In the genomic region with DNA sequence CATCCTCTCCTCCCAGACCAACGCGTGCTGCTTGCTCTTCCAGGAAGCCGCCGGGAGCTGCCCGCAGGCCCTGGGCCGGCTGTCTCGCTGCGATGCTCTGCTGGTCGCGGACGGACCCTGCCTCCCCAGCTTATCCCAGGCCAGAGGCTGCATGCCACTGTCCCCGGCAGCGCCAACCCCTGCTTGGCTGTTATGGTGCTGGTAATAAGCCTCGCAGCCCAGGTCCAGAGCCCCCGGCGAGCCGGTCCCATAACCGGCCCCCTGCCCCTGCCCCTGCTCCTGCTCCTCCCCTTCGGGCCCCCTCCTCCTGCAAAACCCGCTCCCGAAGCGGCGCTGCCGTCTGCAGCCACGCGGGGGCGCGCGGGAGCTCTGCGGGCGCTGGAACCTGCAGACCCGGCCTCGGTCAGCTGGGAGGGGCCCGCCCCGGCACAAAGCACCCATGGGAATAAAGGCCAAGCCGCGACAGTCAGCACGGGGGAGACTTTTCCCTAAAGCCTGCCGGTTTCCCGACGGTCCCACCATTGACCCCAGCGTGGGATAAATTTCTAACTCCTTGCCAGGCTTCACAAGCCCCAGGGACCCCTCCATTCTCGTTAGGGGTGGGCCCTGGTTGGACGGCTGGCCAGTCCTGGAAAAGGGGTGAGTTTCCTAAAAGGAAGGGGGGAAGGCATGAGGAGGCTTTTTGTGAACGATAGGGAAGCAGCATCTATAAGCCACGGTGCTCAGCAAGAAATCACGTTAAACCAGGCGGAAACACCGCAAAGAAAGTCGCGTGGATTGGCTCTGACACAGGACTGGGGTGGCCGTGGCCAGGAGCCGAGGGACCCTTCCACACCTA, we compare ENCODE assay signal across 1 cellular context.
TF ChIP-seq lines count a peak whose summit lies in the region.

No MANE protein-coding gene starts in this region.

TF ChIP-seq in HepG2, 621 proteins besides CTCF, POLR2A, EP300 and RAD21 (continued from another document and continues in another):
- TF ChIP-seq EEA1 (CRISPR knock-in tag; IDR thresholded peaks at IDR 0.05; ENCODE audit: borderline replicate concordance) (no peak), KLF11 (CRISPR knock-in tag; IDR thresholded peaks at IDR 0.05) (no peak), ZNF333 (CRISPR knock-in tag; IDR thresholded peaks at IDR 0.05; ENCODE audit: borderline replicate concordance) (0 out of 2 replicates have a peak, but pooled peaks have one; percentile 66), CREM (IDR thresholded peaks at IDR 0.05) (no peak), CREM (CRISPR knock-in tag; IDR thresholded peaks at IDR 0.05) (no peak), ZNF329 (CRISPR knock-in tag; IDR thresholded peaks at IDR 0.05; ENCODE audit: low read depth) (no peak), ZKSCAN1 (IDR thresholded peaks at IDR 0.05; ENCODE audit: low read length) (no peak), TGIF2 (CRISPR knock-in tag; IDR thresholded peaks at IDR 0.05) (peak; percentile 38; the same call in 1 of the 2 replicates), ZNF558 (CRISPR knock-in tag; IDR thresholded peaks at IDR 0.05; ENCODE audit: borderline replicate concordance) (no peak), STAG1 (CRISPR knock-in tag; IDR thresholded peaks at IDR 0.05) (peak; percentile 84), CBX2 (IDR thresholded peaks at IDR 0.05; ENCODE audit: low read depth, low read length) (no peak), CBX2 (CRISPR knock-in tag; IDR thresholded peaks at IDR 0.05; ENCODE audit: low read depth) (no peak), SSRP1 (CRISPR knock-in tag; IDR thresholded peaks at IDR 0.05) (no peak), HOXA7 (CRISPR knock-in tag; IDR thresholded peaks at IDR 0.05) (no peak), ZNF766 (CRISPR knock-in tag; IDR thresholded peaks at IDR 0.05; ENCODE audit: borderline replicate concordance) (peak; percentile 76; the same call in 1 of the 2 replicates), ATRX (CRISPR knock-in tag; IDR thresholded peaks at IDR 0.05; ENCODE audit: borderline replicate concordance) (no peak), KMT2B (CRISPR knock-in tag; IDR thresholded peaks at IDR 0.05) (peak; percentile 36; the same call in 1 of the 2 replicates), ZNF282 (IDR thresholded peaks at IDR 0.05; ENCODE audit: partially characterized antibody) (no peak), ZNF746 (CRISPR knock-in tag; IDR thresholded peaks at IDR 0.05) (no peak), GABPB1 (CRISPR knock-in tag; IDR thresholded peaks at IDR 0.05) (peak; percentile 81), HES4 (CRISPR knock-in tag; IDR thresholded peaks at IDR 0.05; ENCODE audit: borderline replicate concordance) (no peak), DNMT1 (CRISPR knock-in tag; IDR thresholded peaks at IDR 0.05) (no peak), TMF1 (CRISPR knock-in tag; IDR thresholded peaks at IDR 0.05; ENCODE audit: low read depth) (no peak), HIVEP1 (CRISPR knock-in tag; IDR thresholded peaks at IDR 0.05) (peak; percentile 56; the same call in 1 of the 2 replicates)
- TF ChIP-seq, protein P1, sequence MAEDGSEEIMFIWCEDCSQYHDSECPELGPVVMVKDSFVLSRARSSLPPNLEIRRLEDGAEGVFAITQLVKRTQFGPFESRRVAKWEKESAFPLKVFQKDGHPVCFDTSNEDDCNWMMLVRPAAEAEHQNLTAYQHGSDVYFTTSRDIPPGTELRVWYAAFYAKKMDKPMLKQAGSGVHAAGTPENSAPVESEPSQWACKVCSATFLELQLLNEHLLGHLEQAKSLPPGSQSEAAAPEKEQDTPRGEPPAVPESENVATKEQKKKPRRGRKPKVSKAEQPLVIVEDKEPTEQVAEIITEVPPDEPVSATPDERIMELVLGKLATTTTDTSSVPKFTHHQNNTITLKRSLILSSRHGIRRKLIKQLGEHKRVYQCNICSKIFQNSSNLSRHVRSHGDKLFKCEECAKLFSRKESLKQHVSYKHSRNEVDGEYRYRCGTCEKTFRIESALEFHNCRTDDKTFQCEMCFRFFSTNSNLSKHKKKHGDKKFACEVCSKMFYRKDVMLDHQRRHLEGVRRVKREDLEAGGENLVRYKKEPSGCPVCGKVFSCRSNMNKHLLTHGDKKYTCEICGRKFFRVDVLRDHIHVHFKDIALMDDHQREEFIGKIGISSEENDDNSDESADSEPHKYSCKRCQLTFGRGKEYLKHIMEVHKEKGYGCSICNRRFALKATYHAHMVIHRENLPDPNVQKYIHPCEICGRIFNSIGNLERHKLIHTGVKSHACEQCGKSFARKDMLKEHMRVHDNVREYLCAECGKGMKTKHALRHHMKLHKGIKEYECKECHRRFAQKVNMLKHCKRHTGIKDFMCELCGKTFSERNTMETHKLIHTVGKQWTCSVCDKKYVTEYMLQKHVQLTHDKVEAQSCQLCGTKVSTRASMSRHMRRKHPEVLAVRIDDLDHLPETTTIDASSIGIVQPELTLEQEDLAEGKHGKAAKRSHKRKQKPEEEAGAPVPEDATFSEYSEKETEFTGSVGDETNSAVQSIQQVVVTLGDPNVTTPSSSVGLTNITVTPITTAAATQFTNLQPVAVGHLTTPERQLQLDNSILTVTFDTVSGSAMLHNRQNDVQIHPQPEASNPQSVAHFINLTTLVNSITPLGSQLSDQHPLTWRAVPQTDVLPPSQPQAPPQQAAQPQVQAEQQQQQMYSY (CRISPR knock-in tag; IDR thresholded peaks at IDR 0.05) = no peak
- TF ChIP-seq, protein P2, sequence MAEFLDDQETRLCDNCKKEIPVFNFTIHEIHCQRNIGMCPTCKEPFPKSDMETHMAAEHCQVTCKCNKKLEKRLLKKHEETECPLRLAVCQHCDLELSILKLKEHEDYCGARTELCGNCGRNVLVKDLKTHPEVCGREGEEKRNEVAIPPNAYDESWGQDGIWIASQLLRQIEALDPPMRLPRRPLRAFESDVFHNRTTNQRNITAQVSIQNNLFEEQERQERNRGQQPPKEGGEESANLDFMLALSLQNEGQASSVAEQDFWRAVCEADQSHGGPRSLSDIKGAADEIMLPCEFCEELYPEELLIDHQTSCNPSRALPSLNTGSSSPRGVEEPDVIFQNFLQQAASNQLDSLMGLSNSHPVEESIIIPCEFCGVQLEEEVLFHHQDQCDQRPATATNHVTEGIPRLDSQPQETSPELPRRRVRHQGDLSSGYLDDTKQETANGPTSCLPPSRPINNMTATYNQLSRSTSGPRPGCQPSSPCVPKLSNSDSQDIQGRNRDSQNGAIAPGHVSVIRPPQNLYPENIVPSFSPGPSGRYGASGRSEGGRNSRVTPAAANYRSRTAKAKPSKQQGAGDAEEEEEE (CRISPR knock-in tag; IDR thresholded peaks at IDR 0.05; ENCODE audit: borderline replicate concordance) = no peak
- TF ChIP-seq, protein P3, sequence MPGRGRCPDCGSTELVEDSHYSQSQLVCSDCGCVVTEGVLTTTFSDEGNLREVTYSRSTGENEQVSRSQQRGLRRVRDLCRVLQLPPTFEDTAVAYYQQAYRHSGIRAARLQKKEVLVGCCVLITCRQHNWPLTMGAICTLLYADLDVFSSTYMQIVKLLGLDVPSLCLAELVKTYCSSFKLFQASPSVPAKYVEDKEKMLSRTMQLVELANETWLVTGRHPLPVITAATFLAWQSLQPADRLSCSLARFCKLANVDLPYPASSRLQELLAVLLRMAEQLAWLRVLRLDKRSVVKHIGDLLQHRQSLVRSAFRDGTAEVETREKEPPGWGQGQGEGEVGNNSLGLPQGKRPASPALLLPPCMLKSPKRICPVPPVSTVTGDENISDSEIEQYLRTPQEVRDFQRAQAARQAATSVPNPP (CRISPR knock-in tag; IDR thresholded peaks at IDR 0.05) = no peak
- TF ChIP-seq, protein P4, sequence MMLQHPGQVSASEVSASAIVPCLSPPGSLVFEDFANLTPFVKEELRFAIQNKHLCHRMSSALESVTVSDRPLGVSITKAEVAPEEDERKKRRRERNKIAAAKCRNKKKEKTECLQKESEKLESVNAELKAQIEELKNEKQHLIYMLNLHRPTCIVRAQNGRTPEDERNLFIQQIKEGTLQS (CRISPR knock-in tag; IDR thresholded peaks at IDR 0.05) = 0 out of 2 replicates have a peak, but pooled peaks have one; percentile 21
- TF ChIP-seq, protein P5, sequence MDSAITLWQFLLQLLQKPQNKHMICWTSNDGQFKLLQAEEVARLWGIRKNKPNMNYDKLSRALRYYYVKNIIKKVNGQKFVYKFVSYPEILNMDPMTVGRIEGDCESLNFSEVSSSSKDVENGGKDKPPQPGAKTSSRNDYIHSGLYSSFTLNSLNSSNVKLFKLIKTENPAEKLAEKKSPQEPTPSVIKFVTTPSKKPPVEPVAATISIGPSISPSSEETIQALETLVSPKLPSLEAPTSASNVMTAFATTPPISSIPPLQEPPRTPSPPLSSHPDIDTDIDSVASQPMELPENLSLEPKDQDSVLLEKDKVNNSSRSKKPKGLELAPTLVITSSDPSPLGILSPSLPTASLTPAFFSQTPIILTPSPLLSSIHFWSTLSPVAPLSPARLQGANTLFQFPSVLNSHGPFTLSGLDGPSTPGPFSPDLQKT (CRISPR knock-in tag; IDR thresholded peaks at IDR 0.05; ENCODE audit: borderline replicate concordance) = no peak
- TF ChIP-seq, protein P6, sequence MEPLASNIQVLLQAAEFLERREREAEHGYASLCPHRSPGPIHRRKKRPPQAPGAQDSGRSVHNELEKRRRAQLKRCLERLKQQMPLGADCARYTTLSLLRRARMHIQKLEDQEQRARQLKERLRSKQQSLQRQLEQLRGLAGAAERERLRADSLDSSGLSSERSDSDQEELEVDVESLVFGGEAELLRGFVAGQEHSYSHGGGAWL (CRISPR knock-in tag; IDR thresholded peaks at IDR 0.05) = 0 out of 2 replicates have a peak, but pooled peaks have one; percentile 75
- TF ChIP-seq, protein P7, sequence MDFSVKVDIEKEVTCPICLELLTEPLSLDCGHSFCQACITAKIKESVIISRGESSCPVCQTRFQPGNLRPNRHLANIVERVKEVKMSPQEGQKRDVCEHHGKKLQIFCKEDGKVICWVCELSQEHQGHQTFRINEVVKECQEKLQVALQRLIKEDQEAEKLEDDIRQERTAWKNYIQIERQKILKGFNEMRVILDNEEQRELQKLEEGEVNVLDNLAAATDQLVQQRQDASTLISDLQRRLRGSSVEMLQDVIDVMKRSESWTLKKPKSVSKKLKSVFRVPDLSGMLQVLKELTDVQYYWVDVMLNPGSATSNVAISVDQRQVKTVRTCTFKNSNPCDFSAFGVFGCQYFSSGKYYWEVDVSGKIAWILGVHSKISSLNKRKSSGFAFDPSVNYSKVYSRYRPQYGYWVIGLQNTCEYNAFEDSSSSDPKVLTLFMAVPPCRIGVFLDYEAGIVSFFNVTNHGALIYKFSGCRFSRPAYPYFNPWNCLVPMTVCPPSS (IDR thresholded peaks at IDR 0.05) = no peak
- TF ChIP-seq, protein P8, sequence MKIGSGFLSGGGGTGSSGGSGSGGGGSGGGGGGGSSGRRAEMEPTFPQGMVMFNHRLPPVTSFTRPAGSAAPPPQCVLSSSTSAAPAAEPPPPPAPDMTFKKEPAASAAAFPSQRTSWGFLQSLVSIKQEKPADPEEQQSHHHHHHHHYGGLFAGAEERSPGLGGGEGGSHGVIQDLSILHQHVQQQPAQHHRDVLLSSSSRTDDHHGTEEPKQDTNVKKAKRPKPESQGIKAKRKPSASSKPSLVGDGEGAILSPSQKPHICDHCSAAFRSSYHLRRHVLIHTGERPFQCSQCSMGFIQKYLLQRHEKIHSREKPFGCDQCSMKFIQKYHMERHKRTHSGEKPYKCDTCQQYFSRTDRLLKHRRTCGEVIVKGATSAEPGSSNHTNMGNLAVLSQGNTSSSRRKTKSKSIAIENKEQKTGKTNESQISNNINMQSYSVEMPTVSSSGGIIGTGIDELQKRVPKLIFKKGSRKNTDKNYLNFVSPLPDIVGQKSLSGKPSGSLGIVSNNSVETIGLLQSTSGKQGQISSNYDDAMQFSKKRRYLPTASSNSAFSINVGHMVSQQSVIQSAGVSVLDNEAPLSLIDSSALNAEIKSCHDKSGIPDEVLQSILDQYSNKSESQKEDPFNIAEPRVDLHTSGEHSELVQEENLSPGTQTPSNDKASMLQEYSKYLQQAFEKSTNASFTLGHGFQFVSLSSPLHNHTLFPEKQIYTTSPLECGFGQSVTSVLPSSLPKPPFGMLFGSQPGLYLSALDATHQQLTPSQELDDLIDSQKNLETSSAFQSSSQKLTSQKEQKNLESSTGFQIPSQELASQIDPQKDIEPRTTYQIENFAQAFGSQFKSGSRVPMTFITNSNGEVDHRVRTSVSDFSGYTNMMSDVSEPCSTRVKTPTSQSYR (CRISPR knock-in tag; IDR thresholded peaks at IDR 0.05; ENCODE audit: borderline replicate concordance) = no peak
- TF ChIP-seq, protein P9, sequence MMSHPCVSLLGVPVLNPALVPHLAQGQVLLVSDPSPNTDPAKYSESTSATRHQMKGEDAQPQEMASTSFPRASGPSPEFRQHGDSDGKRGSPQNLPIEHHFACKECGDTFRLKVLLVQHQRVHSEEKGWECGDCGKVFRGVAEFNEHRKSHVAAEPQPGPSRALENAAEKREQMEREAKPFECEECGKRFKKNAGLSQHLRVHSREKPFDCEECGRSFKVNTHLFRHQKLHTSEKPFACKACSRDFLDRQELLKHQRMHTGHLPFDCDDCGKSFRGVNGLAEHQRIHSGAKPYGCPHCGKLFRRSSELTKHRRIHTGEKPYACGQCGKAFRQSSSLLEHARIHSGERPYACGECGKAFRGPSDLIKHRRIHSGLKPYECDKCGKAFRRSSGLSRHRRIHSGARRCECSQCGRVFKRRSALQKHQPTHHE (CRISPR knock-in tag; IDR thresholded peaks at IDR 0.05; ENCODE audit: borderline replicate concordance) = peak; percentile 89; the same call in 1 of the 2 replicates
- TF ChIP-seq, protein P10, sequence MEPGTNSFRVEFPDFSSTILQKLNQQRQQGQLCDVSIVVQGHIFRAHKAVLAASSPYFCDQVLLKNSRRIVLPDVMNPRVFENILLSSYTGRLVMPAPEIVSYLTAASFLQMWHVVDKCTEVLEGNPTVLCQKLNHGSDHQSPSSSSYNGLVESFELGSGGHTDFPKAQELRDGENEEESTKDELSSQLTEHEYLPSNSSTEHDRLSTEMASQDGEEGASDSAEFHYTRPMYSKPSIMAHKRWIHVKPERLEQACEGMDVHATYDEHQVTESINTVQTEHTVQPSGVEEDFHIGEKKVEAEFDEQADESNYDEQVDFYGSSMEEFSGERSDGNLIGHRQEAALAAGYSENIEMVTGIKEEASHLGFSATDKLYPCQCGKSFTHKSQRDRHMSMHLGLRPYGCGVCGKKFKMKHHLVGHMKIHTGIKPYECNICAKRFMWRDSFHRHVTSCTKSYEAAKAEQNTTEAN (CRISPR knock-in tag; conservative IDR thresholded peaks at IDR 0.05) = peak; percentile 83; the same call in 1 of the 2 replicates
- TF ChIP-seq, protein P11, sequence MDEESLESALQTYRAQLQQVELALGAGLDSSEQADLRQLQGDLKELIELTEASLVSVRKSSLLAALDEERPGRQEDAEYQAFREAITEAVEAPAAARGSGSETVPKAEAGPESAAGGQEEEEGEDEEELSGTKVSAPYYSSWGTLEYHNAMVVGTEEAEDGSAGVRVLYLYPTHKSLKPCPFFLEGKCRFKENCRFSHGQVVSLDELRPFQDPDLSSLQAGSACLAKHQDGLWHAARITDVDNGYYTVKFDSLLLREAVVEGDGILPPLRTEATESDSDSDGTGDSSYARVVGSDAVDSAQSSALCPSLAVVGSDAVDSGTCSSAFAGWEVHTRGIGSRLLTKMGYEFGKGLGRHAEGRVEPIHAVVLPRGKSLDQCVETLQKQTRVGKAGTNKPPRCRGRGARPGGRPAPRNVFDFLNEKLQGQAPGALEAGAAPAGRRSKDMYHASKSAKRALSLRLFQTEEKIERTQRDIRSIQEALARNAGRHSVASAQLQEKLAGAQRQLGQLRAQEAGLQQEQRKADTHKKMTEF (CRISPR knock-in tag; IDR thresholded peaks at IDR 0.05) = peak; percentile 74; the same call in 1 of the 2 replicates
- TF ChIP-seq, protein P12, sequence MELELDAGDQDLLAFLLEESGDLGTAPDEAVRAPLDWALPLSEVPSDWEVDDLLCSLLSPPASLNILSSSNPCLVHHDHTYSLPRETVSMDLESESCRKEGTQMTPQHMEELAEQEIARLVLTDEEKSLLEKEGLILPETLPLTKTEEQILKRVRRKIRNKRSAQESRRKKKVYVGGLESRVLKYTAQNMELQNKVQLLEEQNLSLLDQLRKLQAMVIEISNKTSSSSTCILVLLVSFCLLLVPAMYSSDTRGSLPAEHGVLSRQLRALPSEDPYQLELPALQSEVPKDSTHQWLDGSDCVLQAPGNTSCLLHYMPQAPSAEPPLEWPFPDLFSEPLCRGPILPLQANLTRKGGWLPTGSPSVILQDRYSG (CRISPR knock-in tag; IDR thresholded peaks at IDR 0.05) = 0 out of 2 replicates have a peak, but pooled peaks have one; percentile 43
